Comparison of ENCODE assay signal across 8 cellular contexts in genomic region chr2:40450066-40450841, GRCh38. TPM values are rescaled to one million over a fixed set of nuclear protein-coding genes. Genes with fewer than 3 reads are reported as not detected.
DNase-seq lines count a peak whose midpoint lies in the region; ATAC-seq and TF ChIP-seq lines count a peak whose summit lies in the region.

No MANE protein-coding gene starts in this region.

- intact Hi-C loops in gastrocnemius medialis (cut with DNase I; ENCODE audit: low total_unique reads) = no loop called here

- H3K9me3 ChIP-seq in right atrium auricular region (no peaks in the 10 kb centered on the region), gastrocnemius medialis (no peaks in the 10 kb centered on the region)

- H3K4me3 Mint-ChIP-seq in WTC11 = peak overlapping the region; percentile 91

- H3K4me3 ChIP-seq in right atrium auricular region = peak overlapping the region; percentile 38 to 59
- H3K4me3 ChIP-seq in gastrocnemius medialis = peak overlapping the region; percentile 45 to 52 (median 51)

- POLR2A ChIA-PET in WTC11 (lab: Charles Lee) = no interaction called here

- TF ChIP-seq CTCF in WTC11 (IDR thresholded peaks at IDR 0.05) (no peak), right atrium auricular region (IDR thresholded peaks at IDR 0.05) (no peak), gastrocnemius medialis (IDR thresholded peaks at IDR 0.05 in 4 of 5, conservative IDR thresholded peaks at IDR 0.05 in 1 of 5) (no peak)

- H3K27ac Mint-ChIP-seq in WTC11 = no peak overlapping the region

- peak overlapping the region; percentile 65 to 76 for H3K27ac ChIP-seq in right atrium auricular region
- peak overlapping the region in 2 of 4 donors; percentile 8 to 12 for H3K27ac ChIP-seq in gastrocnemius medialis

- DNase-seq in CD1c-positive myeloid dendritic cell (ENCODE audit: extremely low spot score) (peak; percentile 78), LHCN-M2 (ENCODE audit: low read depth) (peak; percentile 38), WTC11 (ENCODE audit: low spot score) (no peak), right atrium auricular region (ENCODE audit: low spot score) (no peak), gastrocnemius medialis (no peak)

- H3K36me3 ChIP-seq in right atrium auricular region (peaks cover 7% of the 10 kb centered on the region), gastrocnemius medialis (no peaks in the 10 kb centered on the region)

- no peaks in the 10 kb centered on the region for H3K27me3 ChIP-seq in right atrium auricular region
- peaks cover 7 to 16% (median 9%) of the 10 kb centered on the region in 3 donors for H3K27me3 ChIP-seq in gastrocnemius medialis

- CTCF ChIA-PET in WTC11 (lab: Charles Lee) = interaction anchor here (0.6 to 3.6 kb wide), 10 partner anchors 11 to 537 kb away, joined by 3 to 22 read pairs (median 3); no protein-coding TSS in a partner anchor

- ATAC-seq in WTC11 (no peak), gastrocnemius medialis (no peak), HG03354 (IDR thresholded peaks at IDR 0.05; ENCODE audit: poor library complexity, severe bottlenecking, unreplicated experiment) (no peak), HG02678 (IDR thresholded peaks at IDR 0.05; ENCODE audit: unreplicated experiment) (no peak), GM19035 (IDR thresholded peaks at IDR 0.05; ENCODE audit: unreplicated experiment) (no peak)

- H3K4me1 Mint-ChIP-seq in WTC11 = peaks cover 47% of the 10 kb centered on the region

- in situ Hi-C loops in gastrocnemius medialis (cut with MboI; ENCODE audit: low sequenced_read_pairs in 4 of 4) = no loop called here

- H3K36me3 Mint-ChIP-seq in WTC11 = no peaks in the 10 kb centered on the region

- no peaks in the 10 kb centered on the region for H3K9me3 Mint-ChIP-seq in WTC11

- no peak for TF ChIP-seq POLR2A in gastrocnemius medialis (IDR thresholded peaks at IDR 0.05)

- peaks cover 47% of the 10 kb centered on the region for H3K27me3 Mint-ChIP-seq in WTC11 (ENCODE audit: low read depth)

- H3K4me1 ChIP-seq in right atrium auricular region (peaks cover 0 to 54% of the 10 kb centered on the region in 2 donors), gastrocnemius medialis (no peaks in the 10 kb centered on the region)

TF ChIP-seq in WTC11, 78 proteins besides CTCF, POLR2A, EP300 and RAD21:
- TF ChIP-seq TCF7 (CRISPR knock-in tag; IDR thresholded peaks at IDR 0.05; ENCODE audit: low read depth) (no peak), FOXJ3 (CRISPR knock-in tag; IDR thresholded peaks at IDR 0.05; ENCODE audit: borderline replicate concordance) (no peak), MXD4 (CRISPR knock-in tag; IDR thresholded peaks at IDR 0.05; ENCODE audit: borderline replicate concordance) (no peak), RELA (CRISPR knock-in tag; IDR thresholded peaks at IDR 0.05; ENCODE audit: borderline replicate concordance) (no peak), SMAD4 (CRISPR knock-in tag; IDR thresholded peaks at IDR 0.05) (no peak), ZNF416 (CRISPR knock-in tag; IDR thresholded peaks at IDR 0.05) (no peak), ZMAT4 (CRISPR knock-in tag; IDR thresholded peaks at IDR 0.05) (no peak), SMAD3 (CRISPR knock-in tag; IDR thresholded peaks at IDR 0.05; ENCODE audit: borderline replicate concordance) (no peak), ZNF423 (CRISPR knock-in tag; IDR thresholded peaks at IDR 0.05) (no peak), TP53 (CRISPR knock-in tag; IDR thresholded peaks at IDR 0.05) (no peak), JAZF1 (CRISPR knock-in tag; IDR thresholded peaks at IDR 0.05) (no peak), FOXK1 (CRISPR knock-in tag; IDR thresholded peaks at IDR 0.05) (no peak), TEAD1 (CRISPR knock-in tag; IDR thresholded peaks at IDR 0.05) (no peak)

RNA-seq across cellular contexts. Expression of gene SLC8A1, which starts 1.6 kb away (rescaled TPM):
- 21.7 and 22.5 TPM in 2 replicates for total RNA-seq in LHCN-M2 (2014; rRNA removed)
- polyA plus RNA-seq in LHCN-M2 (2012) = 7.9 TPM
- total RNA-seq in WTC11 (2021) = 1.4 to 2.6 TPM (median 1.7 TPM) in 3 replicates
- 100 to 1,000 TPM; 493 to 738 TPM for total RNA-seq in right atrium auricular region
- total RNA-seq in gastrocnemius medialis = 1 to 10 TPM; 1.3 to 3.8 (median 2.4) TPM

Comparison
In these comparisons a context has a peak if more than half of its experiments do, and no peak if none do; other contexts are left out.
1. DNase-seq: peak in CD1c-positive myeloid dendritic cell (single experiment) and LHCN-M2 (single experiment); none in WTC11 (single experiment), right atrium auricular region (single experiment) and gastrocnemius medialis (0 of 2).
2. RNA of gene SLC8A1, which starts 1.6 kb away (total RNA-seq): 493 to 738 TPM in right atrium auricular region; 21.7 to 22.5 TPM in LHCN-M2, 1.4 to 2.6 TPM in WTC11 and 1.3 to 3.8 TPM in gastrocnemius medialis; every median in the first group is over 10 times any median in the second.